ENCODE assay signal across 9 cellular contexts in the genomic region with DNA sequence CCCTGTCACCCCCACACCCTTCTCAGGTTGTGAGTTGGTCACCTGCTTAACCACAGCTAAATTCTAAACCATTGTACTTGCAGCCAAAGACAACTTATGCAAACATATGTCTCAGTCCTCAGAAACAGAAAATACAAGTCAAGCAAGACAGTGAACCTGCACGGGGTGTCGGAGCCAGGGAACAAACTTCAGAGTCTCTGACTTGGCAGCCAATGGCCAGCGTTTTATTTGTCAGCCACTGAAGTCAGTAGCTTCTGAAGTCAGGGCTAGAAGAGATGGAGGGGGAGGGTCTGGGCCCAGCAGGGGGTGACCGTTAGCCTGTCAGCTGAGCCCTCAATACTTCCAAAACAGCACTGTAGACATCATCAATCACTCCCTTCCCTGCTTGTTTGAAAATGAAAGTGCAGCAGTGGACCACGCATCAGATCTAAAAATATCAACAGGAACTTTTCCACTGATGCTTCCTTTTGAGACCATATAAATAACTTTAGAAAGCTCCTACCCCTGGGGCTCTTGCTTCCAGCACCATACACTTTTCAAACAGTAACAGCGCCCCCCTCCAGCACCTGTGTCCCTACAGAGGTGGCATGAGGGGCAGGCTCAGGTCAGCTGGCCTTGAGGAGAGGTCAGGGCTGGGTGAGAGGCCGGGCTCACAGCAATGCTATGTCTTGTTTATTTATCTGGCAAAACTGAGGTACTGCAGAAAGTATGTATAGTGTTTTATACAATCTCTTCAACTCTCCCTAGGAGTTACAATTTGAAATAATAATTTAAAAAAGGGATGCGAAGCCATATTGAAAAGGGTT.
DNase-seq lines count a peak whose midpoint lies in the region; ATAC-seq and TF ChIP-seq lines count a peak whose summit lies in the region.
"Had no signal": no experiment of that assay in that cellular context is flagged by ENCODE, and none has a peak within 500 bp of the region (broad histone marks: within the 10 kb centered on the region; RNA-seq: fewer than 3 reads in every experiment).

No MANE protein-coding gene starts in this region.

- peaks cover 5% of the 10 kb centered on the region for H3K27me3 Mint-ChIP-seq in activated CD4-positive, alpha-beta memory T cell treated with anti-CD3 and anti-CD28 coated beads for 36 hours

- DNase-seq in Ammon's horn (ENCODE audit: low spot score) (peak; percentile 41), dorsolateral prefrontal cortex (peak in 1 of 10 donors; percentile 27), OCI-M2 (lab: John Stamatoyannopoulos, UW; ENCODE audit: unreplicated experiment) (no peak)
- no peak for DNase-seq in central memory CD4-positive, alpha-beta T cell
- DNase-seq in activated CD4-positive, alpha-beta memory T cell treated with anti-CD3 and anti-CD28 coated beads for 36 hours: no peak

- no peak overlapping the region for H3K4me3 Mint-ChIP-seq in activated CD4-positive, alpha-beta memory T cell treated with anti-CD3 and anti-CD28 coated beads for 36 hours

- CTCF ChIA-PET in activated CD4-positive, alpha-beta memory T cell treated with anti-CD3 and anti-CD28 coated beads for 36 hours (lab: Charles Lee): interaction anchor here (1.0 kb wide), 1 partner anchor 86 kb away, joined by 3 read pairs; no protein-coding TSS in a partner anchor

- ATAC-seq in GM19438 (IDR thresholded peaks at IDR 0.05; ENCODE audit: low read depth, unreplicated experiment) (peak; percentile 63), HG03520 (IDR thresholded peaks at IDR 0.05; ENCODE audit: unreplicated experiment) (peak; percentile 53), GM18861 (IDR thresholded peaks at IDR 0.05; ENCODE audit: unreplicated experiment) (no peak)
- ATAC-seq: sciatic nerve had no signal

- peak in 13 of 56 donors; percentile 1 to 30 (median 20) for TF ChIP-seq CTCF in dorsolateral prefrontal cortex (IDR thresholded peaks at IDR 0.05 in 54 of 56, conservative IDR thresholded peaks at IDR 0.05 in 2 of 56; ENCODE audit: low read depth in 1 of 56, partially characterized antibody in 56 of 56)

- intact Hi-C loops in dorsolateral prefrontal cortex (cut with DNase I): loop anchor here in 1 of 2 donors (5.0 kb wide), 2 partner anchors 41 to 59 kb away; no protein-coding TSS in a partner anchor
- intact Hi-C loops in activated CD4-positive, alpha-beta memory T cell treated with anti-CD3 and anti-CD28 coated beads for 36 hours (cut with micrococcal nuclease): no loop called here

- POLR2A ChIA-PET in activated CD4-positive, alpha-beta memory T cell treated with anti-CD3 and anti-CD28 coated beads for 36 hours (lab: Charles Lee): no interaction called here

- peak overlapping the region in 57 of 59 donors; percentile 0 to 91 (median 73) for H3K27ac ChIP-seq in dorsolateral prefrontal cortex

- H3K9me3 Mint-ChIP-seq in activated CD4-positive, alpha-beta memory T cell treated with anti-CD3 and anti-CD28 coated beads for 36 hours: no peaks in the 10 kb centered on the region

- no peak overlapping the region for H3K27ac Mint-ChIP-seq in activated CD4-positive, alpha-beta memory T cell treated with anti-CD3 and anti-CD28 coated beads for 36 hours

- H3K4me3 ChIP-seq in dorsolateral prefrontal cortex: peak overlapping the region in 31 of 59 donors; percentile 1 to 47 (median 22)

- H3K36me3 Mint-ChIP-seq in activated CD4-positive, alpha-beta memory T cell treated with anti-CD3 and anti-CD28 coated beads for 36 hours: no peaks in the 10 kb centered on the region

- H3K4me1 Mint-ChIP-seq in activated CD4-positive, alpha-beta memory T cell treated with anti-CD3 and anti-CD28 coated beads for 36 hours (ENCODE audit: low read depth): peaks cover 5% of the 10 kb centered on the region

- no peaks in the 10 kb centered on the region for H3K27me3 ChIP-seq in dorsolateral prefrontal cortex
